ENCODE assay signal across 8 cellular contexts in the genomic region with DNA sequence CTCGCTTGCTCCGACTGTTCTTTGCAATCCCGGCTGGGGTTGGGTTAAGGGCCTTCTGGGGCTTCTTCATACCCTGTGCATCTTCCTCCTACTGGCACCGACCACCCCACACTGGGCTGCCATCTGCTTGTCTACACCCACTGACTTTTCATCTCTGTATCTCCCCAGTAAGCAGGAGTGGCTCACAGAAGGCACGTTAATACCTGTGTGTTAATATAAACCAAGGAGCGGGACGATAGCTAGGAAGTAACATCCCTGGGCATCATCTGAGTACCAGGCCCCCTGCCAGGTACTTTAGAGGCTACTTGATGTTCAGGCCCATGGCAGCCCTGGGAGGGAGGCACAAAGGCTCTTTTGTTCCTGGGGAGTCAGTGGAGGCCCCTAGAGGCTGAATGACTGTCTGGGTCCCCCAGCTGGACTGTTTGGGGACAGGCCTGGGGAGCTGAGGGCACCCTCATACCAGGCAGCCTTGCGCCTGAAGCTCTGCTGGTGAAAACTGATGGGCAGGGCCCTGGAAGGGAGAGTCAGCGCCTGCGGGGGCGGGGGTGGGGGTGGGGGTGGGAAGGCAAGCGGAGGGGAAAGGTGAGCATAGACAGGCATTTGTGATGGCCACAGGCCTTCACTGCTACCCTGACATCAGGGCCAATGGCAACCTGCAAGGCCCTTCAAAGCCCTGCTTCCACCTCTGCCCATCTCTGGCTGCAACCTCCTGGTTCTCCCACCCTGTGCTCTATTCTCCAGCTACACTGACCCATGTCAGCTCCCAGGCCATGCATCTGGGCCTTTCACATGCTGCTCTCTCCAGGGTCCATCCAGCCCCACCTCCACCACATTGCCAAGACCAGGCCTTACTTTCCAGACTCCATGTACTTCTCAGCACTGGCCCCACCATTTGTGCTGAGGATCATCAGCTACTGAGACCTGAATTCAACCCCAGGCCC. TPM values are rescaled to one million over a fixed set of nuclear protein-coding genes. Genes with fewer than 3 reads are reported as not detected.
DNase-seq lines count a peak whose midpoint lies in the region; ATAC-seq and TF ChIP-seq lines count a peak whose summit lies in the region.

No MANE protein-coding gene starts in this region.

- H3K27me3 ChIP-seq in SK-N-SH (ENCODE audit: insufficient read depth) (no peaks in the 10 kb centered on the region), parathyroid adenoma (ENCODE audit: control insufficient read depth, insufficient read depth, low read length) (no peaks in the 10 kb centered on the region), foreskin keratinocyte (no peaks in the 10 kb centered on the region)

- H3F3A ChIP-seq in SK-N-SH (replicated peaks; ENCODE audit: insufficient read depth) = peaks cover 12% of the 10 kb centered on the region

- H3K4me1 Mint-ChIP-seq in activated CD8-positive, alpha-beta memory T cell treated with anti-CD3 and anti-CD28 coated beads, Interleukin-2, amount 10 ng/mL, durations not matched to agents 7 days and 5 days = peaks cover 15% of the 10 kb centered on the region

- H2AFZ ChIP-seq in SK-N-SH (ENCODE audit: low read depth) = peak overlapping the region; percentile 97
- H2AFZ ChIP-seq in parathyroid adenoma = peak overlapping the region; percentile 100

- peak overlapping the region; percentile 44 to 54 for H3K4me3 ChIP-seq in SK-N-SH (ENCODE audit: low read depth in 2 of 2, low read length in 1 of 2)
- H3K4me3 ChIP-seq in parathyroid adenoma (ENCODE audit: low read depth, low read length) = peak overlapping the region; percentile 49

- no peaks in the 10 kb centered on the region for H3K9me3 Mint-ChIP-seq in activated CD8-positive, alpha-beta memory T cell treated with anti-CD3 and anti-CD28 coated beads, Interleukin-2, amount 10 ng/mL, durations not matched to agents 7 days and 5 days (ENCODE audit: low read depth)

- CTCF ChIA-PET in activated CD8-positive, alpha-beta memory T cell treated with anti-CD3 and anti-CD28 coated beads, Interleukin-2, amount 10 ng/mL, durations not matched to agents 7 days and 5 days (lab: Charles Lee) = interaction anchor here (0.7 to 6.6 kb wide), 81 partner anchors 9 to 589 kb away, joined by 3 to 56 read pairs (median 5); a partner anchor contains a TSS
- CTCF ChIA-PET in SK-N-SH (lab: Yijun Ruan, JAX) = interaction anchor here (0.5 to 4.8 kb wide), 54 partner anchors 11 to 693 kb away, joined by 3 to 54 read pairs (median 4); a partner anchor contains a TSS

- H3K4me1 ChIP-seq in SK-N-SH (ENCODE audit: control insufficient read depth in 1 of 2, insufficient read depth in 2 of 2, low read depth in 1 of 2, low read length in 1 of 2) (peaks cover 4 to 12% of the 10 kb centered on the region in 2 experiments; a peak in 2 of 4 replicates), parathyroid adenoma (peaks cover 7% of the 10 kb centered on the region), foreskin keratinocyte (no peaks in the 10 kb centered on the region)

- 54% methylated on average over 8 of the region's 12 CpGs for WGBS in SK-N-SH (ENCODE audit: low lambda C conversion rate)

- H3K36me3 ChIP-seq in SK-N-SH (replicated peaks in 1 of 2; ENCODE audit: control insufficient read depth in 1 of 2, insufficient read depth in 2 of 2, low read length in 1 of 2) = no peaks in the 10 kb centered on the region
- no peaks in the 10 kb centered on the region for H3K36me3 ChIP-seq in parathyroid adenoma (ENCODE audit: control insufficient read depth, insufficient read depth, low read length)

- H3K9me3 ChIP-seq in SK-N-SH (no peaks in the 10 kb centered on the region), parathyroid adenoma (ENCODE audit: control insufficient read depth, low read length) (no peaks in the 10 kb centered on the region)

- no peak for TF ChIP-seq CTCF in SK-N-SH (IDR thresholded peaks at IDR 0.05)
- TF ChIP-seq CTCF in parathyroid adenoma (IDR thresholded peaks at IDR 0.05) = no peak
- TF ChIP-seq CTCF in foreskin keratinocyte (conservative IDR thresholded peaks at IDR 0.05) = no peak

- no peaks in the 10 kb centered on the region for H4K20me1 ChIP-seq in SK-N-SH (ENCODE audit: insufficient read depth)

- H3K36me3 Mint-ChIP-seq in activated CD8-positive, alpha-beta memory T cell treated with anti-CD3 and anti-CD28 coated beads, Interleukin-2, amount 10 ng/mL, durations not matched to agents 7 days and 5 days = no peaks in the 10 kb centered on the region

- H3K27me3 Mint-ChIP-seq in activated CD8-positive, alpha-beta memory T cell treated with anti-CD3 and anti-CD28 coated beads, Interleukin-2, amount 10 ng/mL, durations not matched to agents 7 days and 5 days = no peaks in the 10 kb centered on the region

- no peak overlapping the region; the same call in 1 of the 2 replicates for H3K9ac ChIP-seq in SK-N-SH
- no peak overlapping the region for H3K9ac ChIP-seq in parathyroid adenoma

- TF ChIP-seq POLR2A in erythroblast (IDR thresholded peaks at IDR 0.05; ENCODE audit: low read length) = no peak

- DNase-seq in activated CD8-positive, alpha-beta memory T cell treated with anti-CD3 and anti-CD28 coated beads, Interleukin-2, amount 10 ng/mL, durations not matched to agents 7 days and 5 days = peak; percentile 55
- no peak for DNase-seq in activated CD8-positive, alpha-beta memory T cell treated with anti-CD3 and anti-CD28 coated beads for 24 hours
- DNase-seq in SK-N-SH = peak; percentile 39
- DNase-seq in erythroblast (lab: John Stamatoyannopoulos, UW) = peak; percentile 44 to 52
- DNase-seq in mucosa of gallbladder (ENCODE audit: low spot score) = no peak
- no peak for DNase-seq in foreskin keratinocyte

- TF ChIP-seq EP300 in SK-N-SH (IDR thresholded peaks at IDR 0.05; ENCODE audit: borderline replicate concordance in 1 of 2, low read depth in 1 of 2, low read length in 1 of 2) = no peak

- no peaks in the 10 kb centered on the region for H3K9me2 ChIP-seq in SK-N-SH

- peak overlapping the region; percentile 19 to 73; a peak in 2 of 4 replicates for H3K27ac ChIP-seq in SK-N-SH (ENCODE audit: low read depth in 2 of 2, low read length in 1 of 2)
- peak overlapping the region; percentile 68 for H3K27ac ChIP-seq in parathyroid adenoma
- H3K27ac ChIP-seq in foreskin keratinocyte = no peak overlapping the region

- POLR2A ChIA-PET in SK-N-SH (lab: Yijun Ruan, JAX) = no interaction called here

- peak overlapping the region; percentile 69 for H3K4me2 ChIP-seq in SK-N-SH
- peak overlapping the region; percentile 70 for H3K4me2 ChIP-seq in parathyroid adenoma (ENCODE audit: low read length)

- peak overlapping the region; percentile 90 for H3K27ac Mint-ChIP-seq in activated CD8-positive, alpha-beta memory T cell treated with anti-CD3 and anti-CD28 coated beads, Interleukin-2, amount 10 ng/mL, durations not matched to agents 7 days and 5 days

- ATAC-seq in activated CD8-positive, alpha-beta memory T cell treated with anti-CD3 and anti-CD28 coated beads, Interleukin-2, amount 10 ng/mL, durations not matched to agents 7 days and 5 days = peak; percentile 3
- ATAC-seq in foreskin keratinocyte = no peak
- ATAC-seq in HG03460 (IDR thresholded peaks at IDR 0.05; ENCODE audit: unreplicated experiment) = no peak

- H3K79me2 ChIP-seq in SK-N-SH (ENCODE audit: insufficient read depth) (no peaks in the 10 kb centered on the region), parathyroid adenoma (no peaks in the 10 kb centered on the region)

- peak overlapping the region; percentile 58 for H3K4me3 Mint-ChIP-seq in activated CD8-positive, alpha-beta memory T cell treated with anti-CD3 and anti-CD28 coated beads, Interleukin-2, amount 10 ng/mL, durations not matched to agents 7 days and 5 days

- no peak for TF ChIP-seq RAD21 in SK-N-SH (IDR thresholded peaks at IDR 0.05; ENCODE audit: low read length)

TF ChIP-seq in SK-N-SH, 30 proteins besides CTCF, POLR2A, EP300 and RAD21:
- no peak for TF ChIP-seq NFIC (IDR thresholded peaks at IDR 0.05; ENCODE audit: borderline replicate concordance)
- TF ChIP-seq, protein P1, sequence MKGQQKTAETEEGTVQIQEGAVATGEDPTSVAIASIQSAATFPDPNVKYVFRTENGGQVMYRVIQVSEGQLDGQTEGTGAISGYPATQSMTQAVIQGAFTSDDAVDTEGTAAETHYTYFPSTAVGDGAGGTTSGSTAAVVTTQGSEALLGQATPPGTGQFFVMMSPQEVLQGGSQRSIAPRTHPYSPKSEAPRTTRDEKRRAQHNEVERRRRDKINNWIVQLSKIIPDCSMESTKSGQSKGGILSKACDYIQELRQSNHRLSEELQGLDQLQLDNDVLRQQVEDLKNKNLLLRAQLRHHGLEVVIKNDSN (IDR thresholded peaks at IDR 0.05; ENCODE audit: borderline replicate concordance, low read depth) = no peak
- TF ChIP-seq POLR2AphosphoS5 (IDR thresholded peaks at IDR 0.05; ENCODE audit: low read depth, low read length) = no peak

RNA-seq across cellular contexts. Expression of a gene that starts 34.2 kb away (rescaled TPM):
- total RNA-seq in activated CD8-positive, alpha-beta memory T cell treated with anti-CD3 and anti-CD28 coated beads, Interleukin-2, amount 10 ng/mL, durations not matched to agents 7 days and 5 days = not detected
- polyA plus RNA-seq in SK-N-SH (2012; rRNA removed) = 0.02 TPM in 2 replicates
- polyA plus RNA-seq in SK-N-SH (2012; cell fraction: cytosol; rRNA removed) = under 0.01 and 0.01 TPM in 2 replicates
- polyA plus RNA-seq in SK-N-SH (2012; cell fraction: nucleus; rRNA removed) = 0.16 and 0.18 TPM in 2 replicates
- 149 TPM for total RNA-seq in mucosa of gallbladder
- total RNA-seq in foreskin keratinocyte = 0.07 TPM in 1 of 2 replicates, not detected in the other
- polyA plus RNA-seq in foreskin keratinocyte = 0.04 and 0.14 TPM in 2 replicates

RNA-seq across cellular contexts. Expression of a gene that starts 45.3 kb away (rescaled TPM):
- 100 to 1,000 TPM in 1 of 2 experiments, 10 to 100 TPM in 1; 85.3 to 116 TPM for total RNA-seq in activated CD8-positive, alpha-beta memory T cell treated with anti-CD3 and anti-CD28 coated beads, Interleukin-2, amount 10 ng/mL, durations not matched to agents 7 days and 5 days
- 18.1 and 18.6 TPM in 2 replicates for polyA plus RNA-seq in SK-N-SH (2012; rRNA removed)
- 23.4 and 25.2 TPM in 2 replicates for polyA plus RNA-seq in SK-N-SH (2012; cell fraction: cytosol; rRNA removed)
- 32.0 and 38.8 TPM in 2 replicates for polyA plus RNA-seq in SK-N-SH (2012; cell fraction: nucleus; rRNA removed)
- total RNA-seq in mucosa of gallbladder = 63.8 TPM
- total RNA-seq in foreskin keratinocyte = 51.8 and 52.9 TPM in 2 replicates
- 38.3 and 49.4 TPM in 2 replicates for polyA plus RNA-seq in foreskin keratinocyte

Comparison
In these comparisons a context has a peak if more than half of its experiments do, and no peak if none do; other contexts are left out.
1. DNase-seq: peak in activated CD8-positive, alpha-beta memory T cell treated with anti-CD3 and anti-CD28 coated beads, Interleukin-2, amount 10 ng/mL, durations not matched to agents 7 days and 5 days (single experiment), SK-N-SH (single experiment) and erythroblast (2 of 2); none in activated CD8-positive, alpha-beta memory T cell treated with anti-CD3 and anti-CD28 coated beads for 24 hours (single experiment), mucosa of gallbladder (single experiment) and foreskin keratinocyte (0 of 2).
2. RNA of a gene that starts 34.2 kb away (total RNA-seq): 149 TPM in mucosa of gallbladder (single experiment); 0.07 TPM in foreskin keratinocyte and not detected in activated CD8-positive, alpha-beta memory T cell treated with anti-CD3 and anti-CD28 coated beads, Interleukin-2, amount 10 ng/mL, durations not matched to agents 7 days and 5 days; every median in the first group is over 100 times any median in the second.